In the genomic region with DNA sequence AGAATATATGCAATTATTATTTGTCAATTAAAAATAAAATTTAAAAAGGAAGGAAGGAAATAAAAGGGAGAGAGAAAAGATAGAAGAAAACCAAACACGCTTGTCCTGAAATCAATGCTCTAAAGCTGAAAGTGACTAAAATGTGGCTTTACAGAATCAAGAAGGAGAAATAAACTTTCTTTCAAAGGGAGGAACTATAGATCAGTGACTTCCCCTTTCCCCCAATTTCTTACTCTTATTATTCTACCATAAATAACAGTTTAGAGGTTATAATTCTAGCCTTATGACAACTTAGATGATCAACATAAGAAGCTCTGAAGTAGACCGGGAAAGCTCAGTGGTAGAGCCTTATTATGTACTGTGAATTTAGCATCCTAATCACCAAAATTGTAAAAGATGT, we compare ENCODE assay signal across 17 cellular contexts.
DNase-seq lines count a peak whose midpoint lies in the region; ATAC-seq, FAIRE-seq and TF ChIP-seq lines count a peak whose summit lies in the region.
"Had no signal": no experiment of that assay in that cellular context is flagged by ENCODE, and none has a peak within 500 bp of the region (broad histone marks: within the 10 kb centered on the region; RNA-seq: fewer than 3 reads in every experiment).

No MANE protein-coding gene starts in this region.

- no peak overlapping the region for H3K4me3 Mint-ChIP-seq in activated naive CD4-positive, alpha-beta T cell treated with anti-CD3 and anti-CD28 coated beads for 36 hours
- H3K4me3 Mint-ChIP-seq in activated CD8-positive, alpha-beta T cell treated with anti-CD3 and anti-CD28 coated beads for 36 hours = no peak overlapping the region
- peak overlapping the region in 5 of 10 donors; percentile 11 to 65 (median 41) for H3K4me3 Mint-ChIP-seq in naive thymus-derived CD8-positive, alpha-beta T cell

- DNase-seq in activated naive CD4-positive, alpha-beta T cell treated with anti-CD3 and anti-CD28 coated beads for 36 hours = no peak
- no peak for DNase-seq in activated naive CD4-positive, alpha-beta T cell treated with anti-CD3 and anti-CD28 coated beads, Interleukin-2, amount 50 U/mL, for 16 hours
- DNase-seq in GM18507 (ENCODE audit: extremely low spot score, insufficient read length, low read depth) (no peak), NCI-H2081 (lab: John Stamatoyannopoulos, UW) (no peak), NCI-H774 (lab: John Stamatoyannopoulos, UW) (no peak)
- DNase-seq in activated CD8-positive, alpha-beta T cell treated with anti-CD3 and anti-CD28 coated beads for 36 hours = no peak
- no peak for DNase-seq in naive thymus-derived CD8-positive, alpha-beta T cell
- DNase-seq: anterior cingulate cortex, dermis blood vessel endothelial cell, H7, left ventricle myocardium inferior, NCI-H1417 treated with DMSO at 0.1 percent for 48 hours, NCI-H2171, NCI-H526 treated with DMSO at 0.1 percent for 48 hours, upper lobe of left lung had no signal

- no peaks in the 10 kb centered on the region for H3K9me3 Mint-ChIP-seq in activated naive CD4-positive, alpha-beta T cell treated with anti-CD3 and anti-CD28 coated beads for 36 hours
- H3K9me3 Mint-ChIP-seq in activated CD8-positive, alpha-beta T cell treated with anti-CD3 and anti-CD28 coated beads for 36 hours = no peaks in the 10 kb centered on the region
- H3K9me3 Mint-ChIP-seq in naive thymus-derived CD8-positive, alpha-beta T cell = peaks cover 0 to 2% (median 0%) of the 10 kb centered on the region in 9 donors
- H3K9me3 Mint-ChIP-seq: activated T-helper 2 cell treated with anti-CD3 and anti-CD28 coated beads, Interferon-gamma antibody, Interleukin-2, Interleukin-4, amounts not matched to agents 10 μg/mL and 5 μg/mL and 100 μg/mL, durations not matched to agents 14 hours and 24 hours and 36 hours had no signal

- no peak for TF ChIP-seq CTCF in activated CD8-positive, alpha-beta T cell treated with anti-CD3 and anti-CD28 coated beads for 36 hours (IDR thresholded peaks at IDR 0.05)

- peak overlapping the region; percentile 81 for H3K27ac Mint-ChIP-seq in activated naive CD4-positive, alpha-beta T cell treated with anti-CD3 and anti-CD28 coated beads for 36 hours
- H3K27ac Mint-ChIP-seq in activated CD8-positive, alpha-beta T cell treated with anti-CD3 and anti-CD28 coated beads for 36 hours = peak overlapping the region; percentile 90
- H3K27ac Mint-ChIP-seq in naive thymus-derived CD8-positive, alpha-beta T cell = peak overlapping the region in 8 of 10 donors; percentile 23 to 94 (median 62)

- H3K36me3 Mint-ChIP-seq in activated naive CD4-positive, alpha-beta T cell treated with anti-CD3 and anti-CD28 coated beads for 36 hours (ENCODE audit: low read depth) = peaks cover 7% of the 10 kb centered on the region
- peaks cover 18% of the 10 kb centered on the region for H3K36me3 Mint-ChIP-seq in activated CD8-positive, alpha-beta T cell treated with anti-CD3 and anti-CD28 coated beads for 36 hours (ENCODE audit: low read depth)
- peaks cover 6 to 26% (median 19%) of the 10 kb centered on the region in 3 donors for H3K36me3 Mint-ChIP-seq in naive thymus-derived CD8-positive, alpha-beta T cell

- H3K4me1 Mint-ChIP-seq in activated naive CD4-positive, alpha-beta T cell treated with anti-CD3 and anti-CD28 coated beads for 36 hours (ENCODE audit: low read depth) = peaks cover 66% of the 10 kb centered on the region
- peaks cover 62% of the 10 kb centered on the region for H3K4me1 Mint-ChIP-seq in activated CD8-positive, alpha-beta T cell treated with anti-CD3 and anti-CD28 coated beads for 36 hours (ENCODE audit: low read depth)
- peaks cover 26 to 63% (median 54%) of the 10 kb centered on the region in 4 donors for H3K4me1 Mint-ChIP-seq in naive thymus-derived CD8-positive, alpha-beta T cell

- POLR2A ChIA-PET in activated CD8-positive, alpha-beta T cell treated with anti-CD3 and anti-CD28 coated beads for 36 hours (lab: Charles Lee) = interaction anchor here (0.5 to 1.0 kb wide), 3 partner anchors 76 to 1005 kb away, joined by 3 read pairs; no protein-coding TSS in a partner anchor
- POLR2A ChIA-PET in naive thymus-derived CD8-positive, alpha-beta T cell (lab: Charles Lee) = no interaction called here

- FAIRE-seq in GM18507 (lab: Jason Lieb, UNC) = peak; percentile 51

- no peaks in the 10 kb centered on the region for H3K27me3 Mint-ChIP-seq in activated naive CD4-positive, alpha-beta T cell treated with anti-CD3 and anti-CD28 coated beads for 36 hours (ENCODE audit: low read depth)
- no peaks in the 10 kb centered on the region for H3K27me3 Mint-ChIP-seq in activated CD8-positive, alpha-beta T cell treated with anti-CD3 and anti-CD28 coated beads for 36 hours
- H3K27me3 Mint-ChIP-seq in naive thymus-derived CD8-positive, alpha-beta T cell = no peaks in the 10 kb centered on the region

- intact Hi-C loops in activated naive CD4-positive, alpha-beta T cell treated with anti-CD3 and anti-CD28 coated beads for 36 hours (cut with micrococcal nuclease) = loop anchor here (10.0 kb wide), 1 partner anchor 1323 kb away; no protein-coding TSS in a partner anchor
- intact Hi-C loops in activated CD8-positive, alpha-beta T cell treated with anti-CD3 and anti-CD28 coated beads for 36 hours (cut with micrococcal nuclease) = no loop called here

- ATAC-seq in activated CD8-positive, alpha-beta T cell treated with anti-CD3 and anti-CD28 coated beads for 36 hours = no peak
- ATAC-seq in naive thymus-derived CD8-positive, alpha-beta T cell = no peak
- ATAC-seq in HG02759 (IDR thresholded peaks at IDR 0.05; ENCODE audit: unreplicated experiment) = no peak

- CTCF ChIA-PET in activated naive CD4-positive, alpha-beta T cell treated with anti-CD3 and anti-CD28 coated beads for 36 hours (lab: Charles Lee) = interaction anchor here (1.0 to 2.3 kb wide), 6 partner anchors 10 to 90 kb away, joined by 3 to 9 read pairs (median 5); no protein-coding TSS in a partner anchor
- CTCF ChIA-PET in activated CD8-positive, alpha-beta T cell treated with anti-CD3 and anti-CD28 coated beads for 36 hours (lab: Charles Lee) = interaction anchor here (0.8 to 3.2 kb wide), 9 partner anchors 22 to 217 kb away, joined by 3 to 20 read pairs (median 4); no protein-coding TSS in a partner anchor
